In genomic region chr7:15891151-15891842, GRCh38 we compare ENCODE assay signal across 17 cellular contexts.
DNase-seq lines count a peak whose midpoint lies in the region; ATAC-seq and TF ChIP-seq lines count a peak whose summit lies in the region.
"Had no signal": no experiment of that assay in that cellular context is flagged by ENCODE, and none has a peak within 500 bp of the region (broad histone marks: within the 10 kb centered on the region; RNA-seq: fewer than 3 reads in every experiment).

No MANE protein-coding gene starts in this region.

- no peaks in the 10 kb centered on the region for H3K36me3 Mint-ChIP-seq in activated T-cell treated with anti-CD3 and anti-CD28 coated beads, Interleukin-2, amount 50 U/mL, for 24 hours (ENCODE audit: low read depth)
- H3K36me3 Mint-ChIP-seq: activated naive CD8-positive, alpha-beta T cell treated with anti-CD3 and anti-CD28 coated beads for 36 hours had no signal

- in situ Hi-C loops in brain microvascular endothelial cell (cut with HindIII; ENCODE audit: low pct_ligation_motif_present, low sequenced_read_pairs): no loop called here

- no peak overlapping the region for H3K4me3 Mint-ChIP-seq in activated T-cell treated with anti-CD3 and anti-CD28 coated beads, Interleukin-2, amount 50 U/mL, for 24 hours
- H3K4me3 Mint-ChIP-seq: activated naive CD8-positive, alpha-beta T cell treated with anti-CD3 and anti-CD28 coated beads for 36 hours had no signal

- no peak overlapping the region for H3K27ac Mint-ChIP-seq in activated T-cell treated with anti-CD3 and anti-CD28 coated beads, Interleukin-2, amount 50 U/mL, for 24 hours
- H3K27ac Mint-ChIP-seq: activated naive CD8-positive, alpha-beta T cell treated with anti-CD3 and anti-CD28 coated beads for 36 hours had no signal

- H3K36me3 ChIP-seq in brain microvascular endothelial cell (replicated peaks): no peaks in the 10 kb centered on the region
- H3K36me3 ChIP-seq: BE2C had no signal

- peak; percentile 7 for DNase-seq in AG08396 (ENCODE audit: low spot score)
- peak; percentile 31 for DNase-seq in HS-5 (ENCODE audit: low read depth)
- DNase-seq in brain microvascular endothelial cell: peak; percentile 11
- DNase-seq in kidney tubule cell (ENCODE audit: low spot score): peak; percentile 61
- no peak for DNase-seq in activated T-cell treated with anti-CD3 and anti-CD28 coated beads, Interleukin-2, amount 50 U/mL, for 24 hours
- no peak for DNase-seq in nucleus accumbens (lab: John Stamatoyannopoulos, UW)
- DNase-seq in epidermal melanocyte (ENCODE audit: insufficient read length, low spot score): no peak
- DNase-seq: activated CD4-positive, alpha-beta T cell treated with anti-CD3 and anti-CD28 coated beads for 48 hours; activated naive CD8-positive, alpha-beta T cell treated with anti-CD3 and anti-CD28 coated beads for 36 hours; activated T-cell treated with anti-CD3 and anti-CD28 coated beads, Interleukin-2, amount 50 U/mL, for 1 hour; BE2C; cortex of kidney; DMS79 treated with DMSO at 0.1 percent for 48 hours; midbrain; NCI-H1930; NCI-H69 had no signal

- no peaks in the 10 kb centered on the region for H3K27me3 ChIP-seq in brain microvascular endothelial cell (replicated peaks)
- H3K27me3 ChIP-seq: BE2C had no signal

- H3K9me3 Mint-ChIP-seq in activated T-cell treated with anti-CD3 and anti-CD28 coated beads, Interleukin-2, amount 50 U/mL, for 24 hours: no peaks in the 10 kb centered on the region

- no peak for ATAC-seq in GM21515 (IDR thresholded peaks at IDR 0.05; ENCODE audit: unreplicated experiment)

- no peak for TF ChIP-seq CTCF in brain microvascular endothelial cell (IDR thresholded peaks at IDR 0.05; ENCODE audit: low read depth, low read length, missing control alignments)

- H3K4me1 Mint-ChIP-seq in activated T-cell treated with anti-CD3 and anti-CD28 coated beads, Interleukin-2, amount 50 U/mL, for 24 hours (ENCODE audit: low read depth): no peaks in the 10 kb centered on the region
- H3K4me1 Mint-ChIP-seq: activated naive CD8-positive, alpha-beta T cell treated with anti-CD3 and anti-CD28 coated beads for 36 hours had no signal

- H3K4me3 ChIP-seq in brain microvascular endothelial cell (ENCODE audit: low read depth, low read length): no peak overlapping the region

- no peaks in the 10 kb centered on the region for H3K27me3 Mint-ChIP-seq in activated T-cell treated with anti-CD3 and anti-CD28 coated beads, Interleukin-2, amount 50 U/mL, for 24 hours
- H3K27me3 Mint-ChIP-seq: activated naive CD8-positive, alpha-beta T cell treated with anti-CD3 and anti-CD28 coated beads for 36 hours had no signal

- H3K27ac ChIP-seq in brain microvascular endothelial cell: no peak overlapping the region

Comparison
In these comparisons a context has a peak if more than half of its experiments do, and no peak if none do; other contexts are left out.
1. DNase-seq: peak in AG08396 (single experiment), HS-5 (single experiment), brain microvascular endothelial cell (single experiment) and kidney tubule cell (single experiment); none in activated T-cell treated with anti-CD3 and anti-CD28 coated beads, Interleukin-2, amount 50 U/mL, for 24 hours (single experiment), nucleus accumbens (0 of 56) and epidermal melanocyte (single experiment).